Comparison of ENCODE assay signal across 1 cellular context in the genomic region with DNA sequence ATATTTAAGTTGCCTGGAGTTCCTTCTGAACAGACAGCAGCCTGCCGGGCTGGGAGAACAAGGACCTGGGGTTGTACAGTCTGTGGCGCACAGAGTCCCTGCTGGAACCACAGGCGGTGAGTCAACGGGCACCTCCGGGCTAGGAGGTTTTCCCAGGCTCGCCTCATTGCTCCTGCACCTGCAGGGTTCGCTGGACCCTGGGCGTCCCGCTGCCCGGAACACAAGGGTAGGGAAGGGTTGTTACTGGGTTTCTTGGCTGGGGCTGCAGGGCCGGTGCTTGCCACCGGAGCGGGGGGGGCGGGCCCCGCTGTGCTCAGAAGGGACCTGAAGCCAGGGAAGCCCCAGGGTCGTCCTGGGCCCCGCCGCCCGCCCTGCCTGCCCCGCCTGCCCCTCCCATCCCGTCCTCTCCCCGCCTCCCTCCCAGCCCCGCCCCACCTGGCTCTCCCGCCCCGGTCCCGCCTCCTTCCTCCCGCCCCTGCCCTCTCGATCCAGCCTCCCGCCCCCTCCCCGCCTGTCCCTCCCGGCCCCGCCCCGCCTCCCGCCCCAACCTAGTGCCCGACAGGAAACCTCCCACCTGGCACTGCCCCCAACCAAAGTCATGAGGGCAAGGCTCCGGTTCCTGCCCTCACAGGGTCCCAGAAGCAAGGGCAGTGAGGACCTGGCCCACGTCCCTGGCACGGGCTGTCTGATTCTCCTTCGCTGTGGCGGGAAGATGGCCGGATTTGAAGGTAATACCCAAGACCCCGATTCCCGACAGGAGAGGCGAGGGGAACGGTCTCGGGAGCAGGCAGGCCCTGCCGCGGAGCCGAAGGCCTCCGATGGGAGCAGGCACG.
TF ChIP-seq lines count a peak whose summit lies in the region.

No MANE protein-coding gene starts in this region.

TF ChIP-seq in SK-N-SH, 30 proteins besides CTCF, POLR2A, EP300 and RAD21 (continued from another document):
- TF ChIP-seq, protein P1, sequence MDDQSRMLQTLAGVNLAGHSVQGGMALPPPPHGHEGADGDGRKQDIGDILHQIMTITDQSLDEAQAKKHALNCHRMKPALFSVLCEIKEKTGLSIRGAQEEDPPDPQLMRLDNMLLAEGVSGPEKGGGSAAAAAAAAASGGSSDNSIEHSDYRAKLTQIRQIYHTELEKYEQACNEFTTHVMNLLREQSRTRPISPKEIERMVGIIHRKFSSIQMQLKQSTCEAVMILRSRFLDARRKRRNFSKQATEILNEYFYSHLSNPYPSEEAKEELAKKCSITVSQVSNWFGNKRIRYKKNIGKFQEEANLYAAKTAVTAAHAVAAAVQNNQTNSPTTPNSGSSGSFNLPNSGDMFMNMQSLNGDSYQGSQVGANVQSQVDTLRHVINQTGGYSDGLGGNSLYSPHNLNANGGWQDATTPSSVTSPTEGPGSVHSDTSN (IDR thresholded peaks at IDR 0.05) = 0 out of 2 replicates have a peak, but pooled peaks have one; percentile 19
- TF ChIP-seq TAF1 (IDR thresholded peaks at IDR 0.05; ENCODE audit: borderline replicate concordance, low read depth, low read length) (no peak), RCOR1 (IDR thresholded peaks at IDR 0.05; ENCODE audit: low read length) (no peak), GATA2 (CRISPR knock-in tag; IDR thresholded peaks at IDR 0.05) (no peak), NFIC (IDR thresholded peaks at IDR 0.05; ENCODE audit: borderline replicate concordance) (0 out of 2 replicates have a peak, but pooled peaks have one; percentile 4), RFX5 (IDR thresholded peaks at IDR 0.05; ENCODE audit: low read length) (no peak), RXRA (IDR thresholded peaks at IDR 0.05; ENCODE audit: borderline replicate concordance, low read depth) (no peak), USF2 (IDR thresholded peaks at IDR 0.05; ENCODE audit: borderline replicate concordance, low read depth, low read length) (no peak), ZBTB33 (IDR thresholded peaks at IDR 0.05; ENCODE audit: borderline replicate concordance, low read depth) (no peak), NRF1 (IDR thresholded peaks at IDR 0.05; ENCODE audit: low read depth, low read length) (no peak)
TF ChIP-seq in SK-N-SH: peak in this region for 4.
